Comparison of ENCODE assay signal across 1 cellular context in the genomic region with DNA sequence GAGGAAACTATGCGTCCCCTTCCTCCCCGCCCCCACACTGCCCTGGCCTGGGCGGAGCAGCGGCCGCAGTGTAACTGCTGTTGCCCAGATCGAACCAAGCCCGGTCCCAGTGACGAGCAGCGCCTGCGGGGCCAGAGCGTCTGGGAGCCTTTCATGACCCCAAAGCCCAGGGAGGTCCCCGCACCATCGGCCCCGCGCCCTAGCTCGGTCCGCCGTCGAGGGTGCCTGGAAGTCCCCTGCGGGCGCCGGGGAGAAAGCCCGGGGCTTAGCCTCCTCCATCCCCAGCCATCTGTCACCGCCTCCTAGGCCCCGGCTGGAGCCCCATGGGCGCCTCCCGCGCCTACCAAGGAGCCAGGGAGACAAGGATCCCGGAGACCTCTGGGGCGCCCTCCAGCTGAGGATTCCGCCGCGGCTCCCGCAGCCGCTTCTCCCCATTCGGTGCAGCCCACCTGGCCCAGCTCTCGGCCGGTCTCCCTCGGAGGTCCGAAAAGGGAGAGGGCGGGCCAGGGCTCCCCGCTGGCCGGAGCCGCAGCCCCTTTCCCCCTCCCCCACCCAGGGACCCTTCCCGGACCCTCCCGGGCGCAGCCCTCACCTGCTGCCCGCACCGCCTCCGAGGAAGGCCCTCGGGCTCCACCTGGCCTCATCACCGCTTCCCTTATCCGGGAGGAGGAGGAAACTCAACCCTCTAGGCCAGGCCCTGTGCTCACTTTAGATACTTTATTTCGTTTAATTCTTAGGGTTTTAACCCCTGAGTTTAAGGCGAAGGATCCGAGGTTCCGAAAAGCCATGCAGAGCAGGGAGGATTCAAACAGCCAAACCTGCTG.
TF ChIP-seq lines count a peak whose summit lies in the region.

No MANE protein-coding gene starts in this region.

TF ChIP-seq in K562, 482 proteins besides CTCF, POLR2A, EP300 and RAD21:
- TF ChIP-seq, protein P1, sequence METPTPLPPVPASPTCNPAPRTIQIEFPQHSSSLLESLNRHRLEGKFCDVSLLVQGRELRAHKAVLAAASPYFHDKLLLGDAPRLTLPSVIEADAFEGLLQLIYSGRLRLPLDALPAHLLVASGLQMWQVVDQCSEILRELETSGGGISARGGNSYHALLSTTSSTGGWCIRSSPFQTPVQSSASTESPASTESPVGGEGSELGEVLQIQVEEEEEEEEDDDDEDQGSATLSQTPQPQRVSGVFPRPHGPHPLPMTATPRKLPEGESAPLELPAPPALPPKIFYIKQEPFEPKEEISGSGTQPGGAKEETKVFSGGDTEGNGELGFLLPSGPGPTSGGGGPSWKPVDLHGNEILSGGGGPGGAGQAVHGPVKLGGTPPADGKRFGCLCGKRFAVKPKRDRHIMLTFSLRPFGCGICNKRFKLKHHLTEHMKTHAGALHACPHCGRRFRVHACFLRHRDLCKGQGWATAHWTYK (CRISPR knock-in tag; IDR thresholded peaks at IDR 0.05) = no peak
- TF ChIP-seq, protein P2, sequence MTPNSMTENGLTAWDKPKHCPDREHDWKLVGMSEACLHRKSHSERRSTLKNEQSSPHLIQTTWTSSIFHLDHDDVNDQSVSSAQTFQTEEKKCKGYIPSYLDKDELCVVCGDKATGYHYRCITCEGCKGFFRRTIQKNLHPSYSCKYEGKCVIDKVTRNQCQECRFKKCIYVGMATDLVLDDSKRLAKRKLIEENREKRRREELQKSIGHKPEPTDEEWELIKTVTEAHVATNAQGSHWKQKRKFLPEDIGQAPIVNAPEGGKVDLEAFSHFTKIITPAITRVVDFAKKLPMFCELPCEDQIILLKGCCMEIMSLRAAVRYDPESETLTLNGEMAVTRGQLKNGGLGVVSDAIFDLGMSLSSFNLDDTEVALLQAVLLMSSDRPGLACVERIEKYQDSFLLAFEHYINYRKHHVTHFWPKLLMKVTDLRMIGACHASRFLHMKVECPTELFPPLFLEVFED (CRISPR knock-in tag; conservative IDR thresholded peaks at IDR 0.05) = no peak
- TF ChIP-seq ZNF766 (CRISPR knock-in tag; conservative IDR thresholded peaks at IDR 0.05) (no peak), POLR2G (IDR thresholded peaks at IDR 0.05; ENCODE audit: low read depth, low read length) (peak; percentile 26; the same call in 1 of the 2 replicates)
- TF ChIP-seq, protein P3, sequence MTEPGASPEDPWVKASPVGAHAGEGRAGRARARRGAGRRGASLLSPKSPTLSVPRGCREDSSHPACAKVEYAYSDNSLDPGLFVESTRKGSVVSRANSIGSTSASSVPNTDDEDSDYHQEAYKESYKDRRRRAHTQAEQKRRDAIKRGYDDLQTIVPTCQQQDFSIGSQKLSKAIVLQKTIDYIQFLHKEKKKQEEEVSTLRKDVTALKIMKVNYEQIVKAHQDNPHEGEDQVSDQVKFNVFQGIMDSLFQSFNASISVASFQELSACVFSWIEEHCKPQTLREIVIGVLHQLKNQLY (CRISPR knock-in tag; conservative IDR thresholded peaks at IDR 0.05) = no peak
- TF ChIP-seq, protein P4, sequence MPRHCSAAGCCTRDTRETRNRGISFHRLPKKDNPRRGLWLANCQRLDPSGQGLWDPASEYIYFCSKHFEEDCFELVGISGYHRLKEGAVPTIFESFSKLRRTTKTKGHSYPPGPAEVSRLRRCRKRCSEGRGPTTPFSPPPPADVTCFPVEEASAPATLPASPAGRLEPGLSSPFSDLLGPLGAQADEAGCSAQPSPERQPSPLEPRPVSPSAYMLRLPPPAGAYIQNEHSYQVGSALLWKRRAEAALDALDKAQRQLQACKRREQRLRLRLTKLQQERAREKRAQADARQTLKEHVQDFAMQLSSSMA (CRISPR knock-in tag; IDR thresholded peaks at IDR 0.05) = no peak
TF ChIP-seq in K562: peak in this region for 1.
